Comparison of ENCODE assay signal across 7 cellular contexts in genomic region chrX:97685753-97686152, GRCh38.
DNase-seq lines count a peak whose midpoint lies in the region; ATAC-seq and TF ChIP-seq lines count a peak whose summit lies in the region.

No MANE protein-coding gene starts in this region.

- peak; percentile 55 for TF ChIP-seq CTCF in activated CD8-positive, alpha-beta T cell treated with anti-CD3 and anti-CD28 coated beads for 36 hours (IDR thresholded peaks at IDR 0.05)

- H3K27me3 Mint-ChIP-seq in activated CD8-positive, alpha-beta T cell treated with anti-CD3 and anti-CD28 coated beads for 36 hours: peaks cover 1% of the 10 kb centered on the region

- CTCF ChIA-PET in activated CD8-positive, alpha-beta T cell treated with anti-CD3 and anti-CD28 coated beads for 36 hours (lab: Charles Lee): interaction anchor here (0.6 to 1.1 kb wide), 5 partner anchors 12 to 659 kb away, joined by 3 to 4 read pairs (median 3); no protein-coding TSS in a partner anchor

- no peaks in the 10 kb centered on the region for H3K9me3 Mint-ChIP-seq in activated CD8-positive, alpha-beta T cell treated with anti-CD3 and anti-CD28 coated beads for 36 hours

- no peaks in the 10 kb centered on the region for H3K4me1 Mint-ChIP-seq in activated CD8-positive, alpha-beta T cell treated with anti-CD3 and anti-CD28 coated beads for 36 hours (ENCODE audit: low read depth)

- H3K27ac Mint-ChIP-seq in activated CD8-positive, alpha-beta T cell treated with anti-CD3 and anti-CD28 coated beads for 36 hours: no peak overlapping the region

- ATAC-seq in GM21447 (IDR thresholded peaks at IDR 0.05; ENCODE audit: unreplicated experiment) (peak; percentile 51), GM19035 (IDR thresholded peaks at IDR 0.05; ENCODE audit: unreplicated experiment) (no peak)
- ATAC-seq in activated CD8-positive, alpha-beta T cell treated with anti-CD3 and anti-CD28 coated beads for 36 hours: no peak

- DNase-seq in ELR (ENCODE audit: low read depth): peak; percentile 49
- DNase-seq in MV-4-11 (lab: John Stamatoyannopoulos, UW): peak; percentile 1
- DNase-seq in activated CD8-positive, alpha-beta T cell treated with anti-CD3 and anti-CD28 coated beads for 36 hours: peak; percentile 25
- DNase-seq in left kidney (ENCODE audit: low read depth, low spot score): peak; percentile 19
- no peak for DNase-seq in putamen (ENCODE audit: low spot score)

- intact Hi-C loops in activated CD8-positive, alpha-beta T cell treated with anti-CD3 and anti-CD28 coated beads for 36 hours (cut with micrococcal nuclease): no loop called here

- POLR2A ChIA-PET in activated CD8-positive, alpha-beta T cell treated with anti-CD3 and anti-CD28 coated beads for 36 hours (lab: Charles Lee): no interaction called here

- H3K36me3 Mint-ChIP-seq in activated CD8-positive, alpha-beta T cell treated with anti-CD3 and anti-CD28 coated beads for 36 hours (ENCODE audit: low read depth): no peaks in the 10 kb centered on the region

- no peak overlapping the region for H3K4me3 Mint-ChIP-seq in activated CD8-positive, alpha-beta T cell treated with anti-CD3 and anti-CD28 coated beads for 36 hours
